1 cellular context compared by ENCODE assay signal in the genomic region with DNA sequence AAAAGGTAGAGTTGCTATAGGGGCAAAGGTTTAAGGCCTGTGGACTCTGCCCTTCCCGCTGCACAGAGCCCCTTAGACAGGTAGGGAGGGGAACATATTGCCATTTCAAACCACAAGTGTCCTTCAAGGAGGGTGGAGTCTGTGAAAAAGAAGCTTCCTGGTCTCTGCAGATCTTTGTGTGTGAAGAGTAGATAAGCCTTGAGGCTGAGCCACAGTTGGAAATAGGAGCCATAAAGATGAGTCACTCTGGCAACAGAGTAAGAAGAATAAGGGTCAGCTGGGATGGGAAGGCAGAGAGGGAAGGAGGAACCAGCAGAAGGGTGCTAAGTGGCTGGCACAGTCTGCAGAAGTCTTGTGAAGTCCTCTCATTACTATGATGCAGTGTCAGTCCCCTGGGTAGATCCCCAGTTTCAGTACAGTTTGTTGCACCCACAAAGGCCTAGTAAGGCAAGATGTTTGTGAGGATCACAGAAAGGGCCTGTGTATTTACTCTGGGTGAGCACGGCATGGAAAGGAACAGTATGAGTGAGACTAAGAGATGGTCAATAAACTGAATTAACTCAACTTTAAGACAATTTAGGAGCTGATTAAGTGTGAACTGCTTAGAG.
TF ChIP-seq lines count a peak whose summit lies in the region.

No MANE protein-coding gene starts in this region.

TF ChIP-seq in K562, 482 proteins besides CTCF, POLR2A, EP300 and RAD21 (continued from another document and continues in another):
- TF ChIP-seq MIER1 (IDR thresholded peaks at IDR 0.05; ENCODE audit: low read depth) (no peak), PCBP2 (IDR thresholded peaks at IDR 0.05; ENCODE audit: low read depth, low read length, poor library complexity, severe bottlenecking) (no peak), FOSL1 (tag; conservative IDR thresholded peaks at IDR 0.05) (peak; percentile 99), NFYB (IDR thresholded peaks at IDR 0.05; ENCODE audit: extremely low read depth, insufficient read length) (no peak), DMBX1 (CRISPR knock-in tag; IDR thresholded peaks at IDR 0.05; ENCODE audit: borderline replicate concordance) (peak; percentile 91), ATF7 (IDR thresholded peaks at IDR 0.05) (peak; percentile 90), TBL1XR1 (IDR thresholded peaks at IDR 0.05; ENCODE audit: low read length in 2 of 2) (peak; percentile 60 to 97; a peak in 3 of 4 replicates), KDM5B (IDR thresholded peaks at IDR 0.05; ENCODE audit: insufficient replicate concordance, low read depth, low read length) (peak; percentile 51), TRIM24 (IDR thresholded peaks at IDR 0.05) (peak; percentile 92 to 94), RUNX1 (IDR thresholded peaks at IDR 0.05; ENCODE audit: low read depth) (no peak; the same call in 1 of the 2 replicates), NR2C1 (IDR thresholded peaks at IDR 0.05) (no peak), NR2C1 (tag; IDR thresholded peaks at IDR 0.05) (peak; percentile 56; the same call in 1 of the 2 replicates), ETV1 (tag; conservative IDR thresholded peaks at IDR 0.05; ENCODE audit: low read depth) (peak; percentile 71), PCBP1 (IDR thresholded peaks at IDR 0.05; ENCODE audit: low read depth, low read length, poor library complexity, severe bottlenecking) (no peak), FOXJ2 (tag; IDR thresholded peaks at IDR 0.05) (peak; percentile 77), FOS (IDR thresholded peaks at IDR 0.05; ENCODE audit: extremely low read depth, insufficient read length) (peak; percentile 81), ZNF830 (CRISPR knock-in tag; IDR thresholded peaks at IDR 0.05) (no peak), WHSC1 (IDR thresholded peaks at IDR 0.05; ENCODE audit: low read length) (no peak), POLR2B (IDR thresholded peaks at IDR 0.05; ENCODE audit: low read depth, partially characterized antibody) (peak; percentile 70)
- TF ChIP-seq, protein P1, sequence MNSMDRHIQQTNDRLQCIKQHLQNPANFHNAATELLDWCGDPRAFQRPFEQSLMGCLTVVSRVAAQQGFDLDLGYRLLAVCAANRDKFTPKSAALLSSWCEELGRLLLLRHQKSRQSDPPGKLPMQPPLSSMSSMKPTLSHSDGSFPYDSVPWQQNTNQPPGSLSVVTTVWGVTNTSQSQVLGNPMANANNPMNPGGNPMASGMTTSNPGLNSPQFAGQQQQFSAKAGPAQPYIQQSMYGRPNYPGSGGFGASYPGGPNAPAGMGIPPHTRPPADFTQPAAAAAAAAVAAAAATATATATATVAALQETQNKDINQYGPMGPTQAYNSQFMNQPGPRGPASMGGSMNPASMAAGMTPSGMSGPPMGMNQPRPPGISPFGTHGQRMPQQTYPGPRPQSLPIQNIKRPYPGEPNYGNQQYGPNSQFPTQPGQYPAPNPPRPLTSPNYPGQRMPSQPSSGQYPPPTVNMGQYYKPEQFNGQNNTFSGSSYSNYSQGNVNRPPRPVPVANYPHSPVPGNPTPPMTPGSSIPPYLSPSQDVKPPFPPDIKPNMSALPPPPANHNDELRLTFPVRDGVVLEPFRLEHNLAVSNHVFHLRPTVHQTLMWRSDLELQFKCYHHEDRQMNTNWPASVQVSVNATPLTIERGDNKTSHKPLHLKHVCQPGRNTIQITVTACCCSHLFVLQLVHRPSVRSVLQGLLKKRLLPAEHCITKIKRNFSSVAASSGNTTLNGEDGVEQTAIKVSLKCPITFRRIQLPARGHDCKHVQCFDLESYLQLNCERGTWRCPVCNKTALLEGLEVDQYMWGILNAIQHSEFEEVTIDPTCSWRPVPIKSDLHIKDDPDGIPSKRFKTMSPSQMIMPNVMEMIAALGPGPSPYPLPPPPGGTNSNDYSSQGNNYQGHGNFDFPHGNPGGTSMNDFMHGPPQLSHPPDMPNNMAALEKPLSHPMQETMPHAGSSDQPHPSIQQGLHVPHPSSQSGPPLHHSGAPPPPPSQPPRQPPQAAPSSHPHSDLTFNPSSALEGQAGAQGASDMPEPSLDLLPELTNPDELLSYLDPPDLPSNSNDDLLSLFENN (IDR thresholded peaks at IDR 0.05; ENCODE audit: low read depth in 2 of 2, low read length in 2 of 2): peak in 1 of 2 experiments; percentile 93; a peak in 2 of 4 replicates
- TF ChIP-seq, protein P2, sequence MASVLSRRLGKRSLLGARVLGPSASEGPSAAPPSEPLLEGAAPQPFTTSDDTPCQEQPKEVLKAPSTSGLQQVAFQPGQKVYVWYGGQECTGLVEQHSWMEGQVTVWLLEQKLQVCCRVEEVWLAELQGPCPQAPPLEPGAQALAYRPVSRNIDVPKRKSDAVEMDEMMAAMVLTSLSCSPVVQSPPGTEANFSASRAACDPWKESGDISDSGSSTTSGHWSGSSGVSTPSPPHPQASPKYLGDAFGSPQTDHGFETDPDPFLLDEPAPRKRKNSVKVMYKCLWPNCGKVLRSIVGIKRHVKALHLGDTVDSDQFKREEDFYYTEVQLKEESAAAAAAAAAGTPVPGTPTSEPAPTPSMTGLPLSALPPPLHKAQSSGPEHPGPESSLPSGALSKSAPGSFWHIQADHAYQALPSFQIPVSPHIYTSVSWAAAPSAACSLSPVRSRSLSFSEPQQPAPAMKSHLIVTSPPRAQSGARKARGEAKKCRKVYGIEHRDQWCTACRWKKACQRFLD (CRISPR knock-in tag; IDR thresholded peaks at IDR 0.05): peak; percentile 95
- TF ChIP-seq, protein P3, sequence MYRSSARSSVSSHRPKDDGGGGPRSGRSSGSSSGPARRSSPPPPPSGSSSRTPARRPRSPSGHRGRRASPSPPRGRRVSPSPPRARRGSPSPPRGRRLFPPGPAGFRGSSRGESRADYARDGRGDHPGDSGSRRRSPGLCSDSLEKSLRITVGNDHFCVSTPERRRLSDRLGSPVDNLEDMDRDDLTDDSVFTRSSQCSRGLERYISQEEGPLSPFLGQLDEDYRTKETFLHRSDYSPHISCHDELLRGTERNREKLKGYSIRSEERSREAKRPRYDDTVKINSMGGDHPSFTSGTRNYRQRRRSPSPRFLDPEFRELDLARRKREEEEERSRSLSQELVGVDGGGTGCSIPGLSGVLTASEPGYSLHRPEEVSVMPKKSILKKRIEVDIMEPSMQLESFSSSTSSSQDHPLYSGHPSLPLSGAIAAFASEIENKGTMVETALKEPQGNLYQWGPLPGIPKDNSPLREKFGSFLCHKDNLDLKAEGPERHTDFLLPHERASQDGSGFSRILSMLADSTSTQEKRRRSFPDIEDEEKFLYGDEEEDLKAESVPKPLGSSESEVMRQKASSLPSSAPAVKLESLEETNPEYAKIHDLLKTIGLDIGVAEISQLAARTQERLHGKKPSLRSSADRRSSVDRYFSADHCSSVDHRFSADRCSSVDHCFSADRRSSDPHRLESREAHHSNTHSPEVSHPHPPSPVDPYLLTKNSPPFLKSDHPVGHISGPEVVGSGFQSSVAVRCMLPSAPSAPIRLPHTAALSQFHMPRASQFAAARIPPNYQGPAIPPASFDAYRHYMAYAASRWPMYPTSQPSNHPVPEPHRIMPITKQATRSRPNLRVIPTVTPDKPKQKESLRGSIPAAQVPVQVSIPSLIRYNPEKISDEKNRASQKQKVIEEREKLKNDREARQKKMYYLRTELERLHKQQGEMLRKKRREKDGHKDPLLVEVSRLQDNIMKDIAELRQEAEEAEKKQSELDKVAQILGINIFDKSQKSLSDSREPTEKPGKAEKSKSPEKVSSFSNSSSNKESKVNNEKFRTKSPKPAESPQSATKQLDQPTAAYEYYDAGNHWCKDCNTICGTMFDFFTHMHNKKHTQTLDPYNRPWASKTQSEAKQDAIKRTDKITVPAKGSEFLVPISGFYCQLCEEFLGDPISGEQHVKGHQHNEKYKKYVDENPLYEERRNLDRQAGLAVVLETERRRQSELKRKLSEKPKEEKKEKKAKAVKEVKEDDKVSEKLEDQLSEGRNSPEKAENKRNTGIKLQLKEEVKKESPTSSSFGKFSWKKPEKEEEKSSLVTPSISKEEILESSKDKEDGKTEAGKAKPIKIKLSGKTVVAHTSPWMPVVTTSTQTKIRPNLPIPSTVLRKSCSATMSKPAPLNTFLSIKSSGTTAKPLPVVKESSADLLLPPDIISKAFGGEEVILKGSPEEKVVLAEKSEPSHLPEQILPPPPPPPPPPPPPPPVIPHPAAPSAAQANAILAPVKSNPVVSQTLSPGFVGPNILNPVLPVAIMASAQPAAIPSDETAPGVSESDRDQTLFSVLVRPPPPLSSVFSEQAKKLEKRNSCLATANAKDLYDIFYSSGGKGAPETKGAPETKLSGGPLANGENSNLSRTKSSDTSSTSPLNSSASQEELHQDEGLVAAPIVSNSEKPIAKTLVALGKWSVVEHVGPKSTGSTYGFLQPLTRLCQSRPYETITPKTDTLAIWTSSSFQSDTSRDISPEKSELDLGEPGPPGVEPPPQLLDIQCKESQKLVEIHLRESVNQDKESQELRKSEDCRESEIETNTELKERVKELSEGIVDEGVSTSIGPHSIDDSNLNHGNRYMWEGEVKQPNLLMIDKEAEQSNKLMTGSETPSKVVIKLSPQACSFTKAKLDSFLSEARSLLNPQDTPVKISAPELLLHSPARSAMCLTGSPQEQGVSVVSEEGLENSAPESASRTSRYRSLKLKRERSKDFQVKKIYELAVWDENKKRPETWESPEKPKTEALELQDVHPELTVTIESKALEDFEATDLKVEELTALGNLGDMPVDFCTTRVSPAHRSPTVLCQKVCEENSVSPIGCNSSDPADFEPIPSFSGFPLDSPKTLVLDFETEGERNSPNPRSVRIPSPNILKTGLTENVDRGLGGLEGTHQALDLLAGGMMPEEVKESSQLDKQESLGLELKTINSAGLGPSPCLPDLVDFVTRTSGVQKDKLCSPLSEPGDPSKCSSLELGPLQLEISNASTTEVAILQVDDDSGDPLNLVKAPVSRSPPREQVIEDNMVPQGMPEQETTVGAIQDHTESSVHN (IDR thresholded peaks at IDR 0.05; ENCODE audit: borderline replicate concordance in 1 of 2, low read depth in 1 of 2): peak in 1 of 2 experiments; percentile 73; a peak in 2 of 4 replicates
- TF ChIP-seq, protein P4, sequence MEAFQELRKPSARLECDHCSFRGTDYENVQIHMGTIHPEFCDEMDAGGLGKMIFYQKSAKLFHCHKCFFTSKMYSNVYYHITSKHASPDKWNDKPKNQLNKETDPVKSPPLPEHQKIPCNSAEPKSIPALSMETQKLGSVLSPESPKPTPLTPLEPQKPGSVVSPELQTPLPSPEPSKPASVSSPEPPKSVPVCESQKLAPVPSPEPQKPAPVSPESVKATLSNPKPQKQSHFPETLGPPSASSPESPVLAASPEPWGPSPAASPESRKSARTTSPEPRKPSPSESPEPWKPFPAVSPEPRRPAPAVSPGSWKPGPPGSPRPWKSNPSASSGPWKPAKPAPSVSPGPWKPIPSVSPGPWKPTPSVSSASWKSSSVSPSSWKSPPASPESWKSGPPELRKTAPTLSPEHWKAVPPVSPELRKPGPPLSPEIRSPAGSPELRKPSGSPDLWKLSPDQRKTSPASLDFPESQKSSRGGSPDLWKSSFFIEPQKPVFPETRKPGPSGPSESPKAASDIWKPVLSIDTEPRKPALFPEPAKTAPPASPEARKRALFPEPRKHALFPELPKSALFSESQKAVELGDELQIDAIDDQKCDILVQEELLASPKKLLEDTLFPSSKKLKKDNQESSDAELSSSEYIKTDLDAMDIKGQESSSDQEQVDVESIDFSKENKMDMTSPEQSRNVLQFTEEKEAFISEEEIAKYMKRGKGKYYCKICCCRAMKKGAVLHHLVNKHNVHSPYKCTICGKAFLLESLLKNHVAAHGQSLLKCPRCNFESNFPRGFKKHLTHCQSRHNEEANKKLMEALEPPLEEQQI (IDR thresholded peaks at IDR 0.05): peak; percentile 89
- TF ChIP-seq, protein P5, sequence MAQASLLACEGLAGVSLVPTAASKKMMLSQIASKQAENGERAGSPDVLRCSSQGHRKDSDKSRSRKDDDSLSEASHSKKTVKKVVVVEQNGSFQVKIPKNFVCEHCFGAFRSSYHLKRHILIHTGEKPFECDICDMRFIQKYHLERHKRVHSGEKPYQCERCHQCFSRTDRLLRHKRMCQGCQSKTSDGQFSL (CRISPR knock-in tag; IDR thresholded peaks at IDR 0.05): no peak
- TF ChIP-seq, protein P5 (tag; IDR thresholded peaks at IDR 0.05): no peak
- TF ChIP-seq, protein P6, sequence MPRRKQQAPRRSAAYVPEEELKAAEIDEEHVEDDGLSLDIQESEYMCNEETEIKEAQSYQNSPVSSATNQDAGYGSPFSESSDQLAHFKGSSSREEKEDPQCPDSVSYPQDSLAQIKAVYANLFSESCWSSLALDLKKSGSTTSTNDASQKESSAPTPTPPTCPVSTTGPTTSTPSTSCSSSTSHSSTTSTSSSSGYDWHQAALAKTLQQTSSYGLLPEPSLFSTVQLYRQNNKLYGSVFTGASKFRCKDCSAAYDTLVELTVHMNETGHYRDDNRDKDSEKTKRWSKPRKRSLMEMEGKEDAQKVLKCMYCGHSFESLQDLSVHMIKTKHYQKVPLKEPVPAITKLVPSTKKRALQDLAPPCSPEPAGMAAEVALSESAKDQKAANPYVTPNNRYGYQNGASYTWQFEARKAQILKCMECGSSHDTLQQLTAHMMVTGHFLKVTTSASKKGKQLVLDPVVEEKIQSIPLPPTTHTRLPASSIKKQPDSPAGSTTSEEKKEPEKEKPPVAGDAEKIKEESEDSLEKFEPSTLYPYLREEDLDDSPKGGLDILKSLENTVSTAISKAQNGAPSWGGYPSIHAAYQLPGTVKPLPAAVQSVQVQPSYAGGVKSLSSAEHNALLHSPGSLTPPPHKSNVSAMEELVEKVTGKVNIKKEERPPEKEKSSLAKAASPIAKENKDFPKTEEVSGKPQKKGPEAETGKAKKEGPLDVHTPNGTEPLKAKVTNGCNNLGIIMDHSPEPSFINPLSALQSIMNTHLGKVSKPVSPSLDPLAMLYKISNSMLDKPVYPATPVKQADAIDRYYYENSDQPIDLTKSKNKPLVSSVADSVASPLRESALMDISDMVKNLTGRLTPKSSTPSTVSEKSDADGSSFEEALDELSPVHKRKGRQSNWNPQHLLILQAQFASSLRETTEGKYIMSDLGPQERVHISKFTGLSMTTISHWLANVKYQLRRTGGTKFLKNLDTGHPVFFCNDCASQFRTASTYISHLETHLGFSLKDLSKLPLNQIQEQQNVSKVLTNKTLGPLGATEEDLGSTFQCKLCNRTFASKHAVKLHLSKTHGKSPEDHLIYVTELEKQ (CRISPR knock-in tag; IDR thresholded peaks at IDR 0.05): no peak
